Comparison of ENCODE assay signal across 8 cellular contexts in genomic region chr7:128863433-128863989, GRCh38. TPM values are rescaled to one million over a fixed set of nuclear protein-coding genes. Genes with fewer than 3 reads are reported as not detected.
DNase-seq lines count a peak whose midpoint lies in the region; ATAC-seq, FAIRE-seq and TF ChIP-seq lines count a peak whose summit lies in the region.

No MANE protein-coding gene starts in this region.

- WGBS in small intestine, 3 donors = 0 to 1% (median 0%) methylated on average over 6 of the region's 6 CpGs

- H3K4me3 ChIP-seq in adipocyte (ENCODE audit: low read length) (peak overlapping the region; percentile 92), iPS-18a (ENCODE audit: low read length) (peak overlapping the region; percentile 92), small intestine (ENCODE audit: low read depth in 1 of 2, low read length in 2 of 2) (peak overlapping the region; percentile 54 to 85)

- H3K9ac ChIP-seq in adipocyte (ENCODE audit: low read length) (peak overlapping the region; percentile 94), iPS-18a (ENCODE audit: low read length) (peak overlapping the region; percentile 70)

- H3K9me3 ChIP-seq in adipocyte (ENCODE audit: control insufficient read depth, low read length) = no peaks in the 10 kb centered on the region
- no peaks in the 10 kb centered on the region for H3K9me3 ChIP-seq in iPS-18a (ENCODE audit: control insufficient read depth, low read depth, low read length)
- no peaks in the 10 kb centered on the region for H3K9me3 ChIP-seq in small intestine (ENCODE audit: control insufficient read depth, low read depth)

- DNase-seq in D341Med (ENCODE audit: low spot score) = peak; percentile 76
- peak; percentile 58 for DNase-seq in HT1080 (ENCODE audit: low read depth)
- peak; percentile 58 for DNase-seq in RCC 7860 (ENCODE audit: low spot score)
- peak; percentile 79 for DNase-seq in adipocyte (ENCODE audit: low read depth)
- DNase-seq in small intestine = peak; percentile 65

- peaks cover 34% of the 10 kb centered on the region for H3K4me1 ChIP-seq in adipocyte (ENCODE audit: control insufficient read depth, insufficient read depth, low read length)
- peaks cover 6% of the 10 kb centered on the region for H3K4me1 ChIP-seq in iPS-18a (ENCODE audit: control insufficient read depth, low read depth, low read length)
- H3K4me1 ChIP-seq in small intestine (ENCODE audit: control insufficient read depth in 2 of 2, insufficient read depth in 1 of 2, low read depth in 1 of 2, low read length in 1 of 2) = peaks cover 0 to under 1% of the 10 kb centered on the region in 2 donors

- H3K27me3 ChIP-seq in adipocyte (replicated peaks; ENCODE audit: control insufficient read depth, insufficient read depth, low read length) (no peaks in the 10 kb centered on the region), iPS-18a (ENCODE audit: control insufficient read depth, insufficient read depth, low read length) (peaks cover 16% of the 10 kb centered on the region), small intestine (ENCODE audit: control insufficient read depth in 2 of 2, insufficient read depth in 2 of 2, low read length in 2 of 2) (no peaks in the 10 kb centered on the region)

- H3K27ac ChIP-seq in iPS-18a (ENCODE audit: low read length) (no peak overlapping the region), small intestine (ENCODE audit: low read depth in 1 of 2, low read length in 1 of 2) (peak overlapping the region; percentile 71 to 73)

- ATAC-seq in GM19438 (IDR thresholded peaks at IDR 0.05; ENCODE audit: low read depth, unreplicated experiment) = peak; percentile 38
- ATAC-seq in GM18505 (IDR thresholded peaks at IDR 0.05; ENCODE audit: unreplicated experiment) = no peak

- H3K36me3 ChIP-seq in adipocyte (ENCODE audit: control insufficient read depth, insufficient read depth, low read length, severe bottlenecking) (peaks cover 19% of the 10 kb centered on the region), iPS-18a (ENCODE audit: control insufficient read depth, low read depth, low read length) (no peaks in the 10 kb centered on the region), small intestine (ENCODE audit: control insufficient read depth in 2 of 2, insufficient read depth in 2 of 2, low read length in 2 of 2) (peaks cover 0 to 2% of the 10 kb centered on the region in 2 donors)

- FAIRE-seq in RCC 7860 (lab: Jason Lieb, UNC) = no peak
- no peak for FAIRE-seq in small intestine (lab: Jason Lieb, UNC)

- no peak for TF ChIP-seq POLR2A in GM18505 (IDR thresholded peaks at IDR 0.05; ENCODE audit: borderline replicate concordance, extremely low read depth, insufficient read depth, insufficient read length)

RNA-seq across cellular contexts. Expression of gene ATP6V1F, which starts 0.9 kb away (rescaled TPM):
- total RNA-seq in HT1080 (2014; rRNA removed; shearing (Covaris generic)) = 114 and 126 TPM in 2 replicates
- 102 and 111 TPM in 2 replicates for polyA plus RNA-seq in HT1080 (2015; cell fraction: cytosol; rRNA removed)
- 28.0 and 33.8 TPM in 2 replicates for polyA plus RNA-seq in HT1080 (2015; cell fraction: nucleus; rRNA removed)
- polyA plus RNA-seq in small intestine = 100 to 1,000 TPM; 145 to 239 (median 162) TPM

RNA-seq across cellular contexts. Expression of gene FLNC, which starts 33.3 kb away (rescaled TPM):
- total RNA-seq in HT1080 (2014; rRNA removed; shearing (Covaris generic)) = 38.2 and 38.6 TPM in 2 replicates
- polyA plus RNA-seq in HT1080 (2015; cell fraction: cytosol; rRNA removed) = 6.4 and 6.6 TPM in 2 replicates
- 59.0 and 60.8 TPM in 2 replicates for polyA plus RNA-seq in HT1080 (2015; cell fraction: nucleus; rRNA removed)
- polyA plus RNA-seq in small intestine = 10 to 100 TPM in 2 of 3 donors, 1 to 10 TPM in 1; 8.1 to 13.0 (median 10.1) TPM

RNA-seq across cellular contexts. Expression of gene KCP, which starts 47.0 kb away (rescaled TPM):
- total RNA-seq in HT1080 (2014; rRNA removed; shearing (Covaris generic)) = 0.35 and 1.4 TPM in 2 replicates
- 0.09 and 0.18 TPM in 2 replicates for polyA plus RNA-seq in HT1080 (2015; cell fraction: cytosol; rRNA removed)
- polyA plus RNA-seq in HT1080 (2015; cell fraction: nucleus; rRNA removed) = 1.1 and 2.7 TPM in 2 replicates
- 1 to 10 TPM in 2 of 3 donors, under 1 TPM in 1; 0.52 to 5.1 (median 2.7) TPM for polyA plus RNA-seq in small intestine
